In genomic region chr5:75565991-75566709, GRCh38 we compare ENCODE assay signal across 8 cellular contexts. TPM values are rescaled to one million over a fixed set of nuclear protein-coding genes. Genes with fewer than 3 reads are reported as not detected.
DNase-seq lines count a peak whose midpoint lies in the region; ATAC-seq and TF ChIP-seq lines count a peak whose summit lies in the region.
"Not testable (repeated sequence)": the region's sequence is repeated elsewhere in the genome, so short reads cannot be mapped to it uniquely, and the experiment has no call there.

No MANE protein-coding gene starts in this region.

- not testable (repeated sequence) for TF ChIP-seq EP300 in sigmoid colon (IDR thresholded peaks at IDR 0.05); transverse colon (IDR thresholded peaks at IDR 0.05; ENCODE audit: low read depth)

- DNase-seq in EL, result peak; percentile 76
- peak; percentile 23 for DNase-seq in RWPE1 (ENCODE audit: low spot score)
- not testable (repeated sequence) for DNase-seq in activated T-helper 1 cell treated with anti-CD3 and anti-CD28 coated beads, Interleukin-12 subunit alpha, Interleukin-12 subunit beta, Interleukin-2, Interleukin-4 antibody, amounts not matched to agents 30 ng/mL and 10 ng/mL and 1 ng/mL, durations not matched to agents 14 hours and 24 hours and 36 hours (ENCODE audit: low spot score); transverse colon
- DNase-seq in dermis blood vessel endothelial cell, result peak; percentile 83
- DNase-seq in iris pigment epithelial cell (ENCODE audit: low read depth), result peak; percentile 94
- DNase-seq in sigmoid colon, result peak; percentile 51

- H3K27me3 ChIP-seq in sigmoid colon, transverse colon: not testable (repeated sequence)

- H3K27me3 Mint-ChIP-seq in activated T-helper 1 cell treated with anti-CD3 and anti-CD28 coated beads, Interleukin-12 subunit alpha, Interleukin-12 subunit beta, Interleukin-2, Interleukin-4 antibody, amounts not matched to agents 30 ng/mL and 10 ng/mL and 1 ng/mL, durations not matched to agents 14 hours and 24 hours and 36 hours (ENCODE audit: insufficient read depth), result not testable (repeated sequence)

- 89 to 95% methylated on average over 15 of the region's 15 CpGs for WGBS in sigmoid colon, 2 donors
- 86% methylated on average over 8 of the region's 15 CpGs; no CpG with 5 or more reads in 1 of the 2 donors for WGBS in transverse colon (ENCODE audit: low coverage in 1 of 2), 2 donors

- not testable (repeated sequence) for H3K36me3 ChIP-seq in sigmoid colon, transverse colon

- peaks cover 37% of the 10 kb centered on the region for H3K9me3 Mint-ChIP-seq in activated T-helper 1 cell treated with anti-CD3 and anti-CD28 coated beads, Interleukin-12 subunit alpha, Interleukin-12 subunit beta, Interleukin-2, Interleukin-4 antibody, amounts not matched to agents 30 ng/mL and 10 ng/mL and 1 ng/mL, durations not matched to agents 14 hours and 24 hours and 36 hours

- H3K4me3 Mint-ChIP-seq in activated T-helper 1 cell treated with anti-CD3 and anti-CD28 coated beads, Interleukin-12 subunit alpha, Interleukin-12 subunit beta, Interleukin-2, Interleukin-4 antibody, amounts not matched to agents 30 ng/mL and 10 ng/mL and 1 ng/mL, durations not matched to agents 14 hours and 24 hours and 36 hours, result peak overlapping the region; percentile 29

- in situ Hi-C loops in transverse colon (cut with MboI; ENCODE audit: low pct_ligation_motif_present in 1 of 4, low pct_unique_long_range_greater_than_20kb in 1 of 4, low sequenced_read_pairs in 3 of 4), result not testable (repeated sequence)

- H3K4me3 ChIP-seq in sigmoid colon, transverse colon: not testable (repeated sequence)

- not testable (repeated sequence) for TF ChIP-seq POLR2A in sigmoid colon (IDR thresholded peaks at IDR 0.05); transverse colon (IDR thresholded peaks at IDR 0.05)

- peaks cover 0 to 28% (median 25%) of the 10 kb centered on the region in 4 donors for H3K4me1 ChIP-seq in sigmoid colon
- peaks cover 6 to 22% (median 9%) of the 10 kb centered on the region in 4 donors for H3K4me1 ChIP-seq in transverse colon

- not testable (repeated sequence) for TF ChIP-seq CTCF in RWPE1 (conservative IDR thresholded peaks at IDR 0.05; ENCODE audit: low read depth); sigmoid colon (IDR thresholded peaks at IDR 0.05); transverse colon (IDR thresholded peaks at IDR 0.05)

- peak; percentile 8 for ATAC-seq in HG03280 (IDR thresholded peaks at IDR 0.05; ENCODE audit: unreplicated experiment)

- CTCF ChIA-PET in RWPE1 (lab: Yijun Ruan, JAX), result interaction anchor here (0.6 to 1.0 kb wide), 2 partner anchors 115 to 1117 kb away, joined by 5 read pairs; no protein-coding TSS in a partner anchor

- peak overlapping the region; percentile 83 for H3K27ac ChIP-seq in RWPE1
- peak overlapping the region; percentile 57 to 75 (median 68) for H3K27ac ChIP-seq in sigmoid colon
- peak overlapping the region; percentile 54 to 65 (median 64) for H3K27ac ChIP-seq in transverse colon

- POLR2A ChIA-PET in RWPE1 (lab: Yijun Ruan, JAX; ENCODE audit: low non-redundant PET), result not testable (repeated sequence)

- intact Hi-C loops in activated T-helper 1 cell treated with anti-CD3 and anti-CD28 coated beads, Interleukin-12 subunit alpha, Interleukin-12 subunit beta, Interleukin-2, Interleukin-4 antibody, amounts not matched to agents 30 ng/mL and 10 ng/mL and 1 ng/mL, durations not matched to agents 14 hours and 24 hours and 36 hours (cut with micrococcal nuclease), result loop anchor here (1.0 to 5.0 kb wide), 10 partner anchors 103 to 989 kb away; partner anchors contain the start of genes ANKRD31, GCNT4, GFM2 and IQGAP2
- intact Hi-C loops in sigmoid colon (cut with DNase I), result loop anchor here (5.0 kb wide), 1 partner anchor 54 kb away; the partner anchor contains the start of genes CERT1 and POLK
- intact Hi-C loops in transverse colon (cut with DNase I; ENCODE audit: low total_unique reads), result not testable (repeated sequence)

- peaks cover 41% of the 10 kb centered on the region for H3K36me3 Mint-ChIP-seq in activated T-helper 1 cell treated with anti-CD3 and anti-CD28 coated beads, Interleukin-12 subunit alpha, Interleukin-12 subunit beta, Interleukin-2, Interleukin-4 antibody, amounts not matched to agents 30 ng/mL and 10 ng/mL and 1 ng/mL, durations not matched to agents 14 hours and 24 hours and 36 hours (ENCODE audit: low read depth)

- H3K9me3 ChIP-seq in sigmoid colon, transverse colon: not testable (repeated sequence)

- H3K4me1 Mint-ChIP-seq in activated T-helper 1 cell treated with anti-CD3 and anti-CD28 coated beads, Interleukin-12 subunit alpha, Interleukin-12 subunit beta, Interleukin-2, Interleukin-4 antibody, amounts not matched to agents 30 ng/mL and 10 ng/mL and 1 ng/mL, durations not matched to agents 14 hours and 24 hours and 36 hours (ENCODE audit: low read depth), result peaks cover 53% of the 10 kb centered on the region

- peak overlapping the region; percentile 81 for H3K27ac Mint-ChIP-seq in activated T-helper 1 cell treated with anti-CD3 and anti-CD28 coated beads, Interleukin-12 subunit alpha, Interleukin-12 subunit beta, Interleukin-2, Interleukin-4 antibody, amounts not matched to agents 30 ng/mL and 10 ng/mL and 1 ng/mL, durations not matched to agents 14 hours and 24 hours and 36 hours

RNA-seq across cellular contexts. Expression of gene ANKDD1B, which starts 45.1 kb away (rescaled TPM):
- 0.18 and 0.22 TPM in 2 replicates for total RNA-seq in activated T-helper 1 cell treated with anti-CD3 and anti-CD28 coated beads, Interleukin-12 subunit alpha, Interleukin-12 subunit beta, Interleukin-2, Interleukin-4 antibody, amounts not matched to agents 30 ng/mL and 10 ng/mL and 1 ng/mL, durations not matched to agents 14 hours and 24 hours and 36 hours
- 0.68 and 1.1 TPM in 2 replicates for total RNA-seq in dermis blood vessel endothelial cell
- under 1 TPM in 2 of 4 donors, not detected in 2; 0.36 to 0.66 TPM for total RNA-seq in sigmoid colon
- polyA plus RNA-seq in sigmoid colon, result 1 to 10 TPM; 1.8 to 3.0 (median 3.0) TPM
- 10 to 100 TPM in 3 of 4 donors, 1 to 10 TPM in 1; 3.6 to 20.6 (median 13.9) TPM for total RNA-seq in transverse colon

RNA-seq across cellular contexts. Expression of gene POLK, which starts 54.5 kb away (rescaled TPM):
- 38.0 and 40.4 TPM in 2 replicates for total RNA-seq in activated T-helper 1 cell treated with anti-CD3 and anti-CD28 coated beads, Interleukin-12 subunit alpha, Interleukin-12 subunit beta, Interleukin-2, Interleukin-4 antibody, amounts not matched to agents 30 ng/mL and 10 ng/mL and 1 ng/mL, durations not matched to agents 14 hours and 24 hours and 36 hours
- 53.4 and 65.0 TPM in 2 replicates for total RNA-seq in dermis blood vessel endothelial cell
- total RNA-seq in sigmoid colon, result 10 to 100 TPM; 35.2 to 48.5 (median 40.5) TPM
- polyA plus RNA-seq in sigmoid colon, result 1 to 10 TPM; 3.9 to 5.4 (median 4.2) TPM
- total RNA-seq in transverse colon, result 10 to 100 TPM in 3 of 4 donors, 1 to 10 TPM in 1; 5.4 to 30.2 (median 18.5) TPM

RNA-seq across cellular contexts. Expression of gene CERT1, which starts 54.7 kb away (rescaled TPM):
- total RNA-seq in activated T-helper 1 cell treated with anti-CD3 and anti-CD28 coated beads, Interleukin-12 subunit alpha, Interleukin-12 subunit beta, Interleukin-2, Interleukin-4 antibody, amounts not matched to agents 30 ng/mL and 10 ng/mL and 1 ng/mL, durations not matched to agents 14 hours and 24 hours and 36 hours, result 41.0 and 43.4 TPM in 2 replicates
- total RNA-seq in dermis blood vessel endothelial cell (34.5 and 81.9 TPM in 2 replicates), sigmoid colon (10 to 100 TPM; 18.6 to 40.2 (median 37.9) TPM), transverse colon (10 to 100 TPM; 33.2 to 59.5 (median 39.4) TPM)
- polyA plus RNA-seq in sigmoid colon, result 10 to 100 TPM; 14.1 to 20.3 (median 14.4) TPM
